ENCODE assay signal across 10 cellular contexts in the genomic region with DNA sequence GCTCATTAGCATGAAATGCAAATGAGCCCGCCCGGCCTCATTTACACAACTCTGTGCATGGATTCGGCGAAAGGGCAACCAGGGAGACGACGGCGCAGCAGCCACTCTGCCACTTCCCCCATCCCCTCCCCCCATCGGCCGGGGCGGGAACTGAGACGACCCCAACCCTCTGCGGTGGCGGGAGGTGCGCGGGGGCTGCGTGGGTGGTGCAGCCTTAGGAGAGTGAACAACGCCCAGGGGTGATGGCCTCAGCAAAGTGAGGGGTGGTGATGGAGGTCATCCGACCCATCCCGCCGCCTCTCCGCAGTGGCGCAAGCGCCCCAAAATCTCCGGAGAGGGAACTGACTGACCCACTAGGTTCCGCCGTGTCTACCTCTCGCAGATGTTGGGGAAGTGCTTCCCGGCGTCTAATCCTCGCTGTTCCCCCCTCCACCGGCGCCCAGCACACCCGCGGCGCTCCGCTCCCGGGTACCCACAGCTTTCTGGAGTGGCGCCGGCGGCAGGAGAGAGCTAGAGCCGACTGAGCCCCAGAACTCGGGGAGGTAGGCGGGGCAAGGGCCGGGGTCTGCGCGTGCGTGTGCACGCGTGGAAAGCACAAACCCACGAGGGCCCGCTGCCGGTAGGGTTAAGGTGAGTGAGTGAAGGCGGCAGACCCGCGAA. TPM values are rescaled to one million over a fixed set of nuclear protein-coding genes. Genes with fewer than 3 reads are reported as not detected.
A peak's percentile ranks its signal among the peaks of the same experiment; 100 is the strongest.
DNase-seq lines count a peak whose midpoint lies in the region; ATAC-seq and TF ChIP-seq lines count a peak whose summit lies in the region.
"Had no signal": no experiment of that assay in that cellular context is flagged by ENCODE, and none has a peak within 500 bp of the region (broad histone marks: within the 10 kb centered on the region; RNA-seq: fewer than 3 reads in every experiment).

No MANE protein-coding gene starts in this region.

- H3K27me3 ChIP-seq in cardiac muscle cell (peaks cover 50% of the 10 kb centered on the region), left lung (peaks cover 38 to 76% of the 10 kb centered on the region in 2 donors), thymus (ENCODE audit: control insufficient read depth, insufficient read depth) (peaks cover 73% of the 10 kb centered on the region)

- DNase-seq in cardiac muscle cell (ENCODE audit: low read depth in 1 of 2, low spot score in 1 of 2) (peak in 1 of 2 donors; percentile 61), left cardiac atrium (no peak), left lung (peak in 1 of 2 donors; percentile 81), NCI-H2081 treated with DMSO at 0.1 percent for 48 hours (lab: John Stamatoyannopoulos, UW) (no peak), NCI-H1105 treated with DMSO at 0.1 percent for 48 hours (lab: John Stamatoyannopoulos, UW) (no peak), NCI-H2107 (lab: John Stamatoyannopoulos, UW) (no peak)
- DNase-seq in activated naive CD4-positive, alpha-beta T cell treated with anti-CD3 and anti-CD28 coated beads, Interleukin-2, amount 50 U/mL, for 16 hours = peak; percentile 24

- intact Hi-C loops in left cardiac atrium (cut with DNase I) (loop anchor here in 1 of 2 donors (5.0 kb wide), 1 partner anchor 38 kb away; no protein-coding TSS in a partner anchor), left lung (cut with DNase I) (no loop called here)

- H3K27ac ChIP-seq in cardiac muscle cell (no peak overlapping the region), left lung (no peak overlapping the region), thymus (ENCODE audit: low read depth) (no peak overlapping the region)

- no peaks in the 10 kb centered on the region for H3K9me3 ChIP-seq in cardiac muscle cell (ENCODE audit: low read depth)
- no peaks in the 10 kb centered on the region for H3K9me3 ChIP-seq in left lung
- H3K9me3 ChIP-seq in thymus (ENCODE audit: control insufficient read depth) = peaks cover 1% of the 10 kb centered on the region

- H3K4me3 ChIP-seq in cardiac muscle cell = peak overlapping the region; percentile 64
- H3K4me3 ChIP-seq in left lung = peak overlapping the region; percentile 7 to 47
- H3K4me3 ChIP-seq in thymus (ENCODE audit: low read length) = peak overlapping the region; percentile 22

- no peak for ATAC-seq in left cardiac atrium
- peak; percentile 4 for ATAC-seq in left lung

- WGBS in thymus = 4% methylated on average over 55 of the region's 55 CpGs

- H3K4me1 ChIP-seq in cardiac muscle cell (ENCODE audit: low read depth) = peaks cover 17% of the 10 kb centered on the region
- peaks cover 25 to 36% of the 10 kb centered on the region in 2 donors for H3K4me1 ChIP-seq in left lung
- peaks cover 5% of the 10 kb centered on the region for H3K4me1 ChIP-seq in thymus (ENCODE audit: control insufficient read depth, insufficient read depth, low read length)

- TF ChIP-seq CTCF in cardiac muscle cell (IDR thresholded peaks at IDR 0.05; ENCODE audit: low read depth, low read length) (no peak), left lung (IDR thresholded peaks at IDR 0.05) (no peak)

- H3K36me3 ChIP-seq in cardiac muscle cell (no peaks in the 10 kb centered on the region), left lung (peaks cover 0 to 15% of the 10 kb centered on the region in 2 donors), thymus (ENCODE audit: control insufficient read depth, insufficient read depth) (no peaks in the 10 kb centered on the region)

RNA-seq across cellular contexts. Expression of gene CACNA1G, which starts 1.4 kb away (rescaled TPM):
- total RNA-seq in cardiac muscle cell (29.7 and 46.1 TPM in 2 replicates), left cardiac atrium (1 to 10 TPM; 5.7 to 6.9 TPM), left lung (1 to 10 TPM in 1 of 2 donors, under 1 TPM in 1; 0.50 to 4.3 TPM)
- polyA plus RNA-seq in cardiac muscle cell (19.0 and 22.8 TPM in 2 replicates), thymus (0.27 TPM)
- total RNA-seq: dermis microvascular lymphatic vessel endothelial cell; T-helper 2 cell treated with Interferon-gamma antibody and Interleukin-4, amounts not matched to agents 100 ng/mL and 5 ng/mL, for 36 hours had no signal

RNA-seq across cellular contexts. Expression of gene SPATA20, which starts 12.1 kb away (rescaled TPM):
- total RNA-seq in cardiac muscle cell = 194 and 216 TPM in 2 replicates
- polyA plus RNA-seq in cardiac muscle cell = 103 and 162 TPM in 2 replicates
- 10 to 100 TPM; 41.0 to 41.1 TPM for total RNA-seq in left cardiac atrium
- 10 to 100 TPM; 37.6 to 57.2 TPM for total RNA-seq in left lung
- polyA plus RNA-seq in thymus = 12.4 TPM

RNA-seq across cellular contexts. Expression of gene EPN3, which starts 26.6 kb away (rescaled TPM):
- total RNA-seq in cardiac muscle cell (2.0 and 3.1 TPM in 2 replicates), left cardiac atrium (10 to 100 TPM in 1 of 2 donors, 1 to 10 TPM in 1; 7.0 to 16.1 TPM), left lung (1 to 10 TPM in 1 of 2 donors, under 1 TPM in 1; 0.55 to 6.4 TPM)
- polyA plus RNA-seq in cardiac muscle cell (1.9 and 3.5 TPM in 2 replicates), thymus (5.3 TPM)
- total RNA-seq: T-helper 2 cell treated with Interferon-gamma antibody and Interleukin-4, amounts not matched to agents 100 ng/mL and 5 ng/mL, for 36 hours had no signal

RNA-seq across cellular contexts. Expression of gene MYCBPAP, which starts 50.8 kb away (rescaled TPM):
- total RNA-seq in cardiac muscle cell (1.2 and 3.2 TPM in 2 replicates), left cardiac atrium (under 1 TPM; 0.39 to 0.59 TPM), left lung (1 to 10 TPM; 1.4 to 2.7 TPM)
- polyA plus RNA-seq in cardiac muscle cell (1.2 and 2.5 TPM in 2 replicates), thymus (1.5 TPM)
